In genomic region chr12:990308-990648, GRCh38 we compare ENCODE assay signal across 8 cellular contexts. TPM values are rescaled to one million over a fixed set of nuclear protein-coding genes. Genes with fewer than 3 reads are reported as not detected.
DNase-seq lines count a peak whose midpoint lies in the region; ATAC-seq and TF ChIP-seq lines count a peak whose summit lies in the region.

No MANE protein-coding gene starts in this region.

- TF ChIP-seq CTCF in fibroblast of lung (conservative IDR thresholded peaks at IDR 0.05 in 1 of 2, IDR thresholded peaks at IDR 0.05 in 1 of 2; ENCODE audit: low read depth in 1 of 2, low read length in 2 of 2), result no peak
- TF ChIP-seq CTCF in neural progenitor cell (IDR thresholded peaks at IDR 0.05), result no peak
- TF ChIP-seq CTCF in testis (IDR thresholded peaks at IDR 0.05), result no peak

- no peaks in the 10 kb centered on the region for H3K27me3 Mint-ChIP-seq in activated T-cell treated with anti-CD3 and anti-CD28 coated beads, Interleukin-2, amount 50 U/mL, for 72 hours (ENCODE audit: low read depth)
- peaks cover 7% of the 10 kb centered on the region for H3K27me3 Mint-ChIP-seq in neural progenitor cell (ENCODE audit: insufficient read depth, low read depth)

- H3K79me2 ChIP-seq in fibroblast of lung (ENCODE audit: control insufficient read depth, insufficient read depth, low read length) (peaks cover 33% of the 10 kb centered on the region), neural progenitor cell (ENCODE audit: low read depth) (peaks cover 40% of the 10 kb centered on the region)

- H3K9me3 ChIP-seq in fibroblast of lung (ENCODE audit: control insufficient read depth, insufficient read depth, low read depth, low read length) (no peaks in the 10 kb centered on the region), neural progenitor cell (ENCODE audit: low read depth) (no peaks in the 10 kb centered on the region), testis (no peaks in the 10 kb centered on the region)

- peak overlapping the region; percentile 79 for H2AFZ ChIP-seq in fibroblast of lung (ENCODE audit: low read length)
- H2AFZ ChIP-seq in neural progenitor cell (replicated peaks), result peak overlapping the region; percentile 81

- H3K4me3 ChIP-seq in fibroblast of lung (replicated peaks in 1 of 4; ENCODE audit: control extremely low read depth in 1 of 4, insufficient read depth in 1 of 4, low read depth in 3 of 4, low read length in 4 of 4) (peak overlapping the region; percentile 69 to 78 (median 72)), neural progenitor cell (peak overlapping the region; percentile 87), testis (peak overlapping the region; percentile 85 to 96)

- DNase-seq in Daoy (ENCODE audit: low read depth), result peak; percentile 72
- DNase-seq in NCI-H526 (lab: John Stamatoyannopoulos, UW), result peak; percentile 56 to 83
- DNase-seq in activated T-cell treated with anti-CD3 and anti-CD28 coated beads, Interleukin-2, amount 50 U/mL, for 72 hours, result peak; percentile 62 to 69
- peak; percentile 66 to 73 for DNase-seq in fibroblast of lung (ENCODE audit: low read depth in 2 of 2)
- DNase-seq in neural progenitor cell (ENCODE audit: low spot score), result peak; percentile 79
- peak; percentile 80 for DNase-seq in testis
- no peak for DNase-seq in medulla oblongata (ENCODE audit: extremely low spot score)

- peak; percentile 6 for ATAC-seq in HG02678 (IDR thresholded peaks at IDR 0.05; ENCODE audit: unreplicated experiment)
- ATAC-seq in activated T-cell treated with anti-CD3 and anti-CD28 coated beads, Interleukin-2, amount 50 U/mL, for 72 hours (replicated peaks in 1 of 2), result peak; percentile 21 to 34

- WGBS in testis, 2 donors, result 0 to 1% methylated on average over 20 to 22 of the region's 27 CpGs

- no peaks in the 10 kb centered on the region for H3K36me3 ChIP-seq in fibroblast of lung (ENCODE audit: control insufficient read depth, insufficient read depth, low read length)
- no peaks in the 10 kb centered on the region for H3K36me3 ChIP-seq in neural progenitor cell
- no peaks in the 10 kb centered on the region for H3K36me3 ChIP-seq in testis (ENCODE audit: low read depth, missing control alignments)

- H3K27me3 ChIP-seq in fibroblast of lung (ENCODE audit: control insufficient read depth, insufficient read depth, low read length) (no peaks in the 10 kb centered on the region), neural progenitor cell (no peaks in the 10 kb centered on the region), testis (no peaks in the 10 kb centered on the region)

- H3K9ac ChIP-seq in fibroblast of lung (ENCODE audit: insufficient read depth, low read length) (peak overlapping the region; percentile 98), neural progenitor cell (peak overlapping the region; percentile 50)

- TF ChIP-seq POLR2A in testis (IDR thresholded peaks at IDR 0.05), result no peak

- peak overlapping the region; percentile 68 for H3K27ac Mint-ChIP-seq in activated T-cell treated with anti-CD3 and anti-CD28 coated beads, Interleukin-2, amount 50 U/mL, for 72 hours
- H3K27ac Mint-ChIP-seq in neural progenitor cell, result peak overlapping the region; percentile 43

- peaks cover 15% of the 10 kb centered on the region for H3K4me1 ChIP-seq in fibroblast of lung (ENCODE audit: control insufficient read depth, extremely low read depth, insufficient read depth, low read length)
- peaks cover 23% of the 10 kb centered on the region for H3K4me1 ChIP-seq in neural progenitor cell
- H3K4me1 ChIP-seq in testis, result peaks cover 15% of the 10 kb centered on the region

- peaks cover 0 to 5% of the 10 kb centered on the region in 2 donors for H3K36me3 Mint-ChIP-seq in activated T-cell treated with anti-CD3 and anti-CD28 coated beads, Interleukin-2, amount 50 U/mL, for 72 hours (ENCODE audit: insufficient read depth in 2 of 2)
- peaks cover 4% of the 10 kb centered on the region for H3K36me3 Mint-ChIP-seq in neural progenitor cell

- H4K20me1 ChIP-seq in fibroblast of lung (ENCODE audit: control insufficient read depth, extremely low read depth, insufficient read depth, low read length) (no peaks in the 10 kb centered on the region), neural progenitor cell (ENCODE audit: low read depth) (peaks cover 6% of the 10 kb centered on the region)

- H3K9me3 Mint-ChIP-seq in activated T-cell treated with anti-CD3 and anti-CD28 coated beads, Interleukin-2, amount 50 U/mL, for 72 hours, result no peaks in the 10 kb centered on the region
- H3K9me3 Mint-ChIP-seq in neural progenitor cell, result no peaks in the 10 kb centered on the region

- H3K4me2 ChIP-seq in fibroblast of lung (ENCODE audit: extremely low read depth, insufficient read depth, low read length), result peak overlapping the region; percentile 98
- H3K4me2 ChIP-seq in neural progenitor cell, result peak overlapping the region; percentile 84

- peaks cover 49% of the 10 kb centered on the region for H3K4me1 Mint-ChIP-seq in activated T-cell treated with anti-CD3 and anti-CD28 coated beads, Interleukin-2, amount 50 U/mL, for 72 hours (ENCODE audit: low read depth)
- peaks cover 32% of the 10 kb centered on the region for H3K4me1 Mint-ChIP-seq in neural progenitor cell

- H3F3A ChIP-seq in neural progenitor cell (ENCODE audit: low read depth), result peaks cover 6% of the 10 kb centered on the region

- H3K27ac ChIP-seq in fibroblast of lung (ENCODE audit: insufficient read depth, low read length) (peak overlapping the region; percentile 99), neural progenitor cell (peak overlapping the region; percentile 79), testis (peak overlapping the region; percentile 97)

- peak overlapping the region; percentile 84 for H3K4me3 Mint-ChIP-seq in activated T-cell treated with anti-CD3 and anti-CD28 coated beads, Interleukin-2, amount 50 U/mL, for 72 hours
- peak overlapping the region; percentile 90 for H3K4me3 Mint-ChIP-seq in neural progenitor cell

- intact Hi-C loops in testis (cut with DNase I; ENCODE audit: low total_unique reads), result no loop called here

RNA-seq across cellular contexts. Expression of gene ERC1, which starts 0.7 kb away (rescaled TPM):
- total RNA-seq in Daoy (2014; rRNA removed; shearing (Covaris generic)), result 18.1 and 22.8 TPM in 2 replicates
- 10 to 100 TPM; 27.5 to 28.9 TPM for total RNA-seq in activated T-cell treated with anti-CD3 and anti-CD28 coated beads, Interleukin-2, amount 50 U/mL, for 72 hours
- total RNA-seq in fibroblast of lung (34.5 and 46.5 TPM in 2 replicates), neural progenitor cell (ENCODE audit: low replicate concordance) (17.5 and 27.5 TPM in 2 replicates), testis (100 to 1,000 TPM; 106 to 109 TPM)
- polyA plus RNA-seq in fibroblast of lung (19.7 and 22.0 TPM in 2 replicates), testis (ENCODE audit: insufficient read depth, low read depth, low replicate concordance) (25.8 TPM)
- 17.5 and 24.4 TPM in 2 replicates for polyA plus RNA-seq in fibroblast of lung (2012)
- 46.3 and 58.6 TPM in 2 replicates for polyA minus RNA-seq in fibroblast of lung (ENCODE audit: low replicate concordance)

RNA-seq across cellular contexts. Expression of gene RAD52, which starts 40.8 kb away (rescaled TPM):
- total RNA-seq in Daoy (2014; rRNA removed; shearing (Covaris generic)), result 11.4 and 11.8 TPM in 2 replicates
- 10 to 100 TPM; 12.1 to 18.1 TPM for total RNA-seq in activated T-cell treated with anti-CD3 and anti-CD28 coated beads, Interleukin-2, amount 50 U/mL, for 72 hours
- total RNA-seq in fibroblast of lung, result 12.6 and 19.2 TPM in 2 replicates
- polyA plus RNA-seq in fibroblast of lung, result 7.3 and 9.2 TPM in 2 replicates
- 4.9 and 5.3 TPM in 2 replicates for polyA plus RNA-seq in fibroblast of lung (2012)
- polyA minus RNA-seq in fibroblast of lung (ENCODE audit: low replicate concordance), result 0.63 and 7.3 TPM in 2 replicates
- 30.6 and 43.4 TPM in 2 replicates for total RNA-seq in neural progenitor cell (ENCODE audit: low replicate concordance)
- 10 to 100 TPM; 20.9 to 29.1 TPM for total RNA-seq in testis
- 17.2 TPM for polyA plus RNA-seq in testis (ENCODE audit: insufficient read depth, low read depth, low replicate concordance)
